Comparison of ENCODE assay signal across 1 cellular context in genomic region chr13:44352671-44353070, GRCh38.
TF ChIP-seq lines count a peak whose summit lies in the region.

No MANE protein-coding gene starts in this region.

TF ChIP-seq in HEK293, 187 proteins besides CTCF, POLR2A, EP300 and RAD21 (continued from another document):
- TF ChIP-seq PBX3 (CRISPR knock-in tag; IDR thresholded peaks at IDR 0.05): no peak
- TF ChIP-seq ZNF701 (tag by site-specific recombination; IDR thresholded peaks at IDR 0.05): no peak
